In genomic region chr15:98609144-98609852, GRCh38 we compare ENCODE assay signal across 13 cellular contexts. TPM values are rescaled to one million over a fixed set of nuclear protein-coding genes. Genes with fewer than 3 reads are reported as not detected.
DNase-seq lines count a peak whose midpoint lies in the region; ATAC-seq and TF ChIP-seq lines count a peak whose summit lies in the region.
"Had no signal": no experiment of that assay in that cellular context is flagged by ENCODE, and none has a peak within 500 bp of the region (broad histone marks: within the 10 kb centered on the region; RNA-seq: fewer than 3 reads in every experiment).

No MANE protein-coding gene starts in this region.

- H3K36me3 ChIP-seq in cardiac muscle cell (no peaks in the 10 kb centered on the region), SJSA1 (no peaks in the 10 kb centered on the region), upper lobe of right lung (no peaks in the 10 kb centered on the region)
- H3K36me3 ChIP-seq: esophagus squamous epithelium had no signal

- no peaks in the 10 kb centered on the region for H3K9me3 ChIP-seq in cardiac muscle cell (ENCODE audit: low read depth)
- no peaks in the 10 kb centered on the region for H3K9me3 ChIP-seq in right cardiac atrium (ENCODE audit: control insufficient read depth, low read length)
- H3K9me3 ChIP-seq in SJSA1 (replicated peaks), result no peaks in the 10 kb centered on the region
- no peaks in the 10 kb centered on the region for H3K9me3 ChIP-seq in upper lobe of right lung
- H3K9me3 ChIP-seq: esophagus squamous epithelium had no signal

- DNase-seq in cardiac muscle cell (ENCODE audit: low read depth in 1 of 2, low spot score in 1 of 2) (peak; percentile 5 to 50), right cardiac atrium (no peak), SJSA1 (ENCODE audit: low read depth in 1 of 2, low spot score in 2 of 2) (peak; percentile 75 to 78), foreskin keratinocyte (peak; percentile 73 to 84), upper lobe of right lung (no peak), lower leg skin (ENCODE audit: low spot score in 2 of 2) (no peak), erythroblast (lab: John Stamatoyannopoulos, UW) (no peak), GM20000 (ENCODE audit: low spot score) (no peak)
- DNase-seq: activated CD4-positive, alpha-beta T cell treated with anti-CD3 and anti-CD28 coated beads, Interleukin-2, amount 10 ng/mL, durations not matched to agents 7 days and 5 days; esophagus squamous epithelium; midbrain; NCI-H1436 treated with DMSO at 0.1 percent for 48 hours had no signal

- H3K4me1 ChIP-seq in cardiac muscle cell (ENCODE audit: low read depth) (no peaks in the 10 kb centered on the region), right cardiac atrium (ENCODE audit: control insufficient read depth, insufficient read depth, low read length) (no peaks in the 10 kb centered on the region), SJSA1 (replicated peaks) (peaks cover 12% of the 10 kb centered on the region), foreskin keratinocyte (peaks cover 9% of the 10 kb centered on the region), upper lobe of right lung (no peaks in the 10 kb centered on the region)
- H3K4me1 ChIP-seq: esophagus squamous epithelium had no signal

- ATAC-seq in right cardiac atrium (no peak), foreskin keratinocyte (peak; percentile 95), upper lobe of right lung (peak; percentile 38)
- ATAC-seq: activated naive CD4-positive, alpha-beta T cell treated with anti-CD3 and anti-CD28 coated beads, Interleukin-2, amount 50 U/mL, for 72 hours had no signal

- H3K27me3 ChIP-seq in cardiac muscle cell, result no peaks in the 10 kb centered on the region
- no peaks in the 10 kb centered on the region for H3K27me3 ChIP-seq in right cardiac atrium (ENCODE audit: control insufficient read depth, insufficient read depth)
- no peaks in the 10 kb centered on the region for H3K27me3 ChIP-seq in SJSA1 (replicated peaks)
- no peaks in the 10 kb centered on the region for H3K27me3 ChIP-seq in foreskin keratinocyte
- H3K27me3 ChIP-seq in upper lobe of right lung, result no peaks in the 10 kb centered on the region

- TF ChIP-seq CTCF in cardiac muscle cell (IDR thresholded peaks at IDR 0.05; ENCODE audit: low read depth, low read length) (no peak), foreskin keratinocyte (conservative IDR thresholded peaks at IDR 0.05) (no peak), upper lobe of right lung (IDR thresholded peaks at IDR 0.05) (no peak), lower leg skin (IDR thresholded peaks at IDR 0.05) (no peak), GM20000 (IDR thresholded peaks at IDR 0.05; ENCODE audit: extremely low read depth, missing control alignments) (no peak)

- intact Hi-C loops in right cardiac atrium (cut with DNase I) (no loop called here), upper lobe of right lung (cut with DNase I) (no loop called here), lower leg skin (cut with DNase I; ENCODE audit: low total_unique reads) (no loop called here)

- H3K27ac ChIP-seq in cardiac muscle cell (no peak overlapping the region), right cardiac atrium (ENCODE audit: low read length) (no peak overlapping the region), SJSA1 (no peak overlapping the region), foreskin keratinocyte (no peak overlapping the region), upper lobe of right lung (no peak overlapping the region)
- H3K27ac ChIP-seq: esophagus squamous epithelium had no signal

- TF ChIP-seq POLR2A in lower leg skin (IDR thresholded peaks at IDR 0.05) (no peak), erythroblast (IDR thresholded peaks at IDR 0.05; ENCODE audit: low read length) (no peak)

- WGBS in right cardiac atrium, result 58% methylated on average over 9 of the region's 9 CpGs
- WGBS in lower leg skin, 2 donors, result 54 to 56% methylated on average over 9 of the region's 9 CpGs

- H3K4me3 ChIP-seq in cardiac muscle cell (no peak overlapping the region), right cardiac atrium (ENCODE audit: low read length) (no peak overlapping the region), SJSA1 (no peak overlapping the region), upper lobe of right lung (no peak overlapping the region), lower leg skin (ENCODE audit: low read depth, poor library complexity, severe bottlenecking) (no peak overlapping the region)
- H3K4me3 ChIP-seq: esophagus squamous epithelium had no signal

RNA-seq across cellular contexts. Expression of gene IGF1R, which starts 39.0 kb away (rescaled TPM):
- total RNA-seq in cardiac muscle cell (51.6 and 92.4 TPM in 2 replicates), right cardiac atrium (10 to 100 TPM; 31.0 to 52.3 (median 39.1) TPM), foreskin keratinocyte (30.1 and 38.4 TPM in 2 replicates), upper lobe of right lung (40.0 TPM), lower leg skin (100 to 1,000 TPM in 1 of 4 donors, 10 to 100 TPM in 3; 59.6 to 172 (median 88.5) TPM)
- polyA plus RNA-seq in cardiac muscle cell (9.5 and 13.5 TPM in 2 replicates), right cardiac atrium (9.0 TPM), foreskin keratinocyte (4.8 and 5.0 TPM in 2 replicates)
- 7.8 and 14.1 TPM in 2 replicates for total RNA-seq in SJSA1 (2014; rRNA removed; shearing (Covaris generic))

Comparison
In these comparisons a context has a peak if more than half of its experiments do, and no peak if none do; other contexts are left out.
1. DNase-seq: peak in cardiac muscle cell (2 of 2), SJSA1 (2 of 2) and foreskin keratinocyte (2 of 2); none in right cardiac atrium (0 of 3), upper lobe of right lung (single experiment), lower leg skin (0 of 2), erythroblast (0 of 2) and GM20000 (single experiment).
2. ATAC-seq: peak in foreskin keratinocyte (single experiment) and upper lobe of right lung (single experiment); none in right cardiac atrium (0 of 2).